ENCODE assay signal across 23 cellular contexts in genomic region chr13:110758195-110758594, GRCh38. TPM values are rescaled to one million over a fixed set of nuclear protein-coding genes. Genes with fewer than 3 reads are reported as not detected.
DNase-seq lines count a peak whose midpoint lies in the region; ATAC-seq and TF ChIP-seq lines count a peak whose summit lies in the region.
"Had no signal": no experiment of that assay in that cellular context is flagged by ENCODE, and none has a peak within 500 bp of the region (broad histone marks: within the 10 kb centered on the region; RNA-seq: fewer than 3 reads in every experiment).

No MANE protein-coding gene starts in this region.

- H3K27ac Mint-ChIP-seq in activated T-helper 1 cell treated with anti-CD3 and anti-CD28 coated beads, Interleukin-12 subunit alpha, Interleukin-12 subunit beta, Interleukin-2, Interleukin-4 antibody, amounts not matched to agents 30 ng/mL and 10 ng/mL and 1 ng/mL, durations not matched to agents 14 hours and 24 hours and 36 hours, result no peak overlapping the region
- no peak overlapping the region for H3K27ac Mint-ChIP-seq in CD4-positive, alpha-beta T cell
- H3K27ac Mint-ChIP-seq in mesothelial cell of epicardium, result no peak overlapping the region
- H3K27ac Mint-ChIP-seq: dendritic cell treated with granulocyte-macrophage colony-stimulating factor and Interleukin-4, amounts not matched to agents 40 ng/mL and 50 ng/mL, for 4 days; stimulated activated memory B cell treated with anti-CD40 and anti-IgM and Interleukin-4, amounts not matched to agents 10 μg/mL and 1 μg/mL and 100 μg/mL, for 72 hours had no signal

- no peak overlapping the region for H3K27ac ChIP-seq in PC-3 (ENCODE audit: low read length)
- H3K27ac ChIP-seq in CD4-positive, alpha-beta T cell (ENCODE audit: low read depth, low read length), result no peak overlapping the region
- H3K27ac ChIP-seq: right lobe of liver, thoracic aorta, WERI-Rb-1 had no signal

- BruUV-seq in PC-3 (replicated peaks; lab: Mats Ljungman, UMichigan), result no TSS peak

- H3K27me3 Mint-ChIP-seq in activated T-helper 1 cell treated with anti-CD3 and anti-CD28 coated beads, Interleukin-12 subunit alpha, Interleukin-12 subunit beta, Interleukin-2, Interleukin-4 antibody, amounts not matched to agents 30 ng/mL and 10 ng/mL and 1 ng/mL, durations not matched to agents 14 hours and 24 hours and 36 hours (ENCODE audit: insufficient read depth), result peaks cover 9% of the 10 kb centered on the region
- peaks cover 19% of the 10 kb centered on the region for H3K27me3 Mint-ChIP-seq in CD4-positive, alpha-beta T cell
- H3K27me3 Mint-ChIP-seq in mesothelial cell of epicardium (ENCODE audit: low read depth), result peaks cover 6% of the 10 kb centered on the region

- intact Hi-C loops in PC-3 (cut with micrococcal nuclease), result no loop called here
- intact Hi-C loops in activated T-helper 1 cell treated with anti-CD3 and anti-CD28 coated beads, Interleukin-12 subunit alpha, Interleukin-12 subunit beta, Interleukin-2, Interleukin-4 antibody, amounts not matched to agents 30 ng/mL and 10 ng/mL and 1 ng/mL, durations not matched to agents 14 hours and 24 hours and 36 hours (cut with micrococcal nuclease), result no loop called here
- intact Hi-C loops in CD4-positive, alpha-beta T cell (cut with DNase I, micrococcal nuclease), result no loop called here

- H4K20me1 ChIP-seq in PC-3 (ENCODE audit: low read length), result no peaks in the 10 kb centered on the region

- H3K4me2 ChIP-seq in PC-3 (ENCODE audit: low read length), result no peak overlapping the region

- no peak; the same call in 1 of the 2 replicates for ATAC-seq in PC-3
- no peak for ATAC-seq in CD4-positive, alpha-beta T cell (ENCODE audit: poor library complexity)
- ATAC-seq: left ventricle myocardium superior; stimulated activated memory B cell treated with anti-CD40 and anti-IgM and Interleukin-4, amounts not matched to agents 10 μg/mL and 1 μg/mL and 100 μg/mL, for 72 hours had no signal

- no peaks in the 10 kb centered on the region for H3K27me3 ChIP-seq in PC-3 (ENCODE audit: low read length)
- H3K27me3 ChIP-seq in CD4-positive, alpha-beta T cell (ENCODE audit: control insufficient read depth, insufficient read depth, low read length), result no peaks in the 10 kb centered on the region
- H3K27me3 ChIP-seq: right lobe of liver had no signal

- no peak overlapping the region for H3K4me3 Mint-ChIP-seq in activated T-helper 1 cell treated with anti-CD3 and anti-CD28 coated beads, Interleukin-12 subunit alpha, Interleukin-12 subunit beta, Interleukin-2, Interleukin-4 antibody, amounts not matched to agents 30 ng/mL and 10 ng/mL and 1 ng/mL, durations not matched to agents 14 hours and 24 hours and 36 hours
- H3K4me3 Mint-ChIP-seq in CD4-positive, alpha-beta T cell, result no peak overlapping the region
- no peak overlapping the region for H3K4me3 Mint-ChIP-seq in mesothelial cell of epicardium
- H3K4me3 Mint-ChIP-seq: dendritic cell treated with granulocyte-macrophage colony-stimulating factor and Interleukin-4, amounts not matched to agents 40 ng/mL and 50 ng/mL, for 4 days; stimulated activated memory B cell treated with anti-CD40 and anti-IgM and Interleukin-4, amounts not matched to agents 10 μg/mL and 1 μg/mL and 100 μg/mL, for 72 hours had no signal

- no peak overlapping the region for H2AFZ ChIP-seq in PC-3 (ENCODE audit: low read length)

- POLR2A ChIA-PET in PC-3 (lab: Charles Lee; ENCODE audit: unreplicated experiment), result no interaction called here
- POLR2A ChIA-PET in CD4-positive, alpha-beta T cell (lab: Charles Lee), result no interaction called here

- no peaks in the 10 kb centered on the region for H3K9me3 ChIP-seq in PC-3 (ENCODE audit: low read length)
- H3K9me3 ChIP-seq in CD4-positive, alpha-beta T cell (ENCODE audit: control insufficient read depth, low read length), result no peaks in the 10 kb centered on the region
- H3K9me3 ChIP-seq: right lobe of liver, thoracic aorta had no signal

- peak; percentile 7 for DNase-seq in Daoy (ENCODE audit: low read depth)
- peak; percentile 23 for DNase-seq in PC-3
- DNase-seq in choroid plexus epithelial cell (ENCODE audit: low read depth), result peak; percentile 55
- peak; percentile 6 to 39 for DNase-seq in lung microvascular endothelial cell (ENCODE audit: low read depth in 2 of 2)
- DNase-seq in activated T-helper 1 cell treated with anti-CD3 and anti-CD28 coated beads, Interleukin-12 subunit alpha, Interleukin-12 subunit beta, Interleukin-2, Interleukin-4 antibody, amounts not matched to agents 30 ng/mL and 10 ng/mL and 1 ng/mL, durations not matched to agents 14 hours and 24 hours and 36 hours (ENCODE audit: low spot score), result no peak
- DNase-seq in CD4-positive, alpha-beta T cell, result no peak
- DNase-seq in mesothelial cell of epicardium (ENCODE audit: low spot score in 2 of 2, unreplicated experiment in 2 of 2), result no peak
- no peak for DNase-seq in kidney glomerular epithelial cell (lab: John Stamatoyannopoulos, UW)
- DNase-seq: activated CD4-positive, alpha-beta T cell treated with anti-CD3 and anti-CD28 coated beads, Interleukin-2, amount 50 U/mL, for 4 hours; activated naive CD4-positive, alpha-beta T cell treated with Interleukin-2 at 50 U/mL for 16 hours; AML-193; aorta; Caco-2; glutamatergic neuron; GOT3; left ventricle myocardium superior; NCI-H82; right lobe of liver; T-helper 2 cell; WERI-Rb-1 had no signal

- no peak overlapping the region for H3K4me3 ChIP-seq in PC-3 (ENCODE audit: low read length)
- no peak overlapping the region for H3K4me3 ChIP-seq in choroid plexus epithelial cell (ENCODE audit: low read depth, low read length)
- H3K4me3 ChIP-seq: right lobe of liver, thoracic aorta had no signal

- no peaks in the 10 kb centered on the region for H3K36me3 Mint-ChIP-seq in activated T-helper 1 cell treated with anti-CD3 and anti-CD28 coated beads, Interleukin-12 subunit alpha, Interleukin-12 subunit beta, Interleukin-2, Interleukin-4 antibody, amounts not matched to agents 30 ng/mL and 10 ng/mL and 1 ng/mL, durations not matched to agents 14 hours and 24 hours and 36 hours (ENCODE audit: low read depth)
- no peaks in the 10 kb centered on the region for H3K36me3 Mint-ChIP-seq in CD4-positive, alpha-beta T cell (ENCODE audit: low read depth)
- peaks cover 4% of the 10 kb centered on the region for H3K36me3 Mint-ChIP-seq in mesothelial cell of epicardium
- H3K36me3 Mint-ChIP-seq: stimulated activated memory B cell treated with anti-CD40 and anti-IgM and Interleukin-4, amounts not matched to agents 10 μg/mL and 1 μg/mL and 100 μg/mL, for 72 hours had no signal

- no peaks in the 10 kb centered on the region for H3F3A ChIP-seq in PC-3 (ENCODE audit: low read length, unreplicated experiment)

- no peaks in the 10 kb centered on the region for H3K79me2 ChIP-seq in PC-3 (ENCODE audit: low read length)

- H3K9me3 Mint-ChIP-seq in activated T-helper 1 cell treated with anti-CD3 and anti-CD28 coated beads, Interleukin-12 subunit alpha, Interleukin-12 subunit beta, Interleukin-2, Interleukin-4 antibody, amounts not matched to agents 30 ng/mL and 10 ng/mL and 1 ng/mL, durations not matched to agents 14 hours and 24 hours and 36 hours, result no peaks in the 10 kb centered on the region
- no peaks in the 10 kb centered on the region for H3K9me3 Mint-ChIP-seq in CD4-positive, alpha-beta T cell
- H3K9me3 Mint-ChIP-seq in mesothelial cell of epicardium, result peaks cover 2% of the 10 kb centered on the region
- H3K9me3 Mint-ChIP-seq: stimulated activated memory B cell treated with anti-CD40 and anti-IgM and Interleukin-4, amounts not matched to agents 10 μg/mL and 1 μg/mL and 100 μg/mL, for 72 hours had no signal

- H3K9ac ChIP-seq in PC-3 (ENCODE audit: low read length), result no peak overlapping the region

- CTCF ChIA-PET in PC-3 (lab: Charles Lee), result no interaction called here
- CTCF ChIA-PET in CD4-positive, alpha-beta T cell (lab: Charles Lee), result no interaction called here

- peaks cover 3% of the 10 kb centered on the region; the same call in 1 of the 2 replicates for H3K4me1 ChIP-seq in PC-3 (ENCODE audit: insufficient read depth, low read length)
- H3K4me1 ChIP-seq: right lobe of liver had no signal

- TF ChIP-seq CTCF in PC-3 (conservative IDR thresholded peaks at IDR 0.05; ENCODE audit: low read depth, low read length), result no peak
- TF ChIP-seq CTCF in choroid plexus epithelial cell (conservative IDR thresholded peaks at IDR 0.05; ENCODE audit: low read depth, low read length), result no peak
- TF ChIP-seq CTCF in CD4-positive, alpha-beta T cell (IDR thresholded peaks at IDR 0.05), result no peak
- TF ChIP-seq CTCF in mesothelial cell of epicardium (IDR thresholded peaks at IDR 0.05; ENCODE audit: unreplicated experiment), result no peak

- H3K36me3 ChIP-seq in PC-3 (ENCODE audit: low read depth, low read length), result no peaks in the 10 kb centered on the region
- H3K36me3 ChIP-seq: right lobe of liver, thoracic aorta, WERI-Rb-1 had no signal

- H3K4me1 Mint-ChIP-seq in activated T-helper 1 cell treated with anti-CD3 and anti-CD28 coated beads, Interleukin-12 subunit alpha, Interleukin-12 subunit beta, Interleukin-2, Interleukin-4 antibody, amounts not matched to agents 30 ng/mL and 10 ng/mL and 1 ng/mL, durations not matched to agents 14 hours and 24 hours and 36 hours (ENCODE audit: low read depth), result no peaks in the 10 kb centered on the region
- no peaks in the 10 kb centered on the region for H3K4me1 Mint-ChIP-seq in CD4-positive, alpha-beta T cell (ENCODE audit: low read depth)
- H3K4me1 Mint-ChIP-seq in mesothelial cell of epicardium, result peaks cover 7% of the 10 kb centered on the region
- H3K4me1 Mint-ChIP-seq: stimulated activated memory B cell treated with anti-CD40 and anti-IgM and Interleukin-4, amounts not matched to agents 10 μg/mL and 1 μg/mL and 100 μg/mL, for 72 hours had no signal

- H3K9me2 ChIP-seq in PC-3 (replicated peaks; ENCODE audit: low read length), result no peaks in the 10 kb centered on the region

RNA-seq across cellular contexts. Expression of gene ING1, which starts 44.7 kb away (rescaled TPM):
- 1.9 and 5.7 TPM in 2 replicates for total RNA-seq in Daoy (2014; rRNA removed; shearing (Covaris generic))
- total RNA-seq in PC-3 (2014; rRNA removed) (17.9 and 20.8 TPM in 2 replicates), lung microvascular endothelial cell (8.5 and 13.5 TPM in 2 replicates), mesothelial cell of epicardium (19.1 to 21.0 TPM (median 19.2 TPM) in 3 replicates)
- total RNA-seq in activated T-helper 1 cell treated with anti-CD3 and anti-CD28 coated beads, Interleukin-12 subunit alpha, Interleukin-12 subunit beta, Interleukin-2, Interleukin-4 antibody, amounts not matched to agents 30 ng/mL and 10 ng/mL and 1 ng/mL, durations not matched to agents 14 hours and 24 hours and 36 hours, result 15.9 and 16.4 TPM in 2 replicates
- total RNA-seq in CD4-positive, alpha-beta T cell, result 10 to 100 TPM; 14.6 to 16.2 TPM

RNA-seq across cellular contexts. Expression of gene CARS2, which starts 52.3 kb away (rescaled TPM):
- 29.1 and 41.5 TPM in 2 replicates for total RNA-seq in Daoy (2014; rRNA removed; shearing (Covaris generic))
- total RNA-seq in PC-3 (2014; rRNA removed), result 70.9 and 72.9 TPM in 2 replicates
- total RNA-seq in lung microvascular endothelial cell, result 34.0 and 51.6 TPM in 2 replicates
- total RNA-seq in activated T-helper 1 cell treated with anti-CD3 and anti-CD28 coated beads, Interleukin-12 subunit alpha, Interleukin-12 subunit beta, Interleukin-2, Interleukin-4 antibody, amounts not matched to agents 30 ng/mL and 10 ng/mL and 1 ng/mL, durations not matched to agents 14 hours and 24 hours and 36 hours, result 106 and 110 TPM in 2 replicates
- 10 to 100 TPM; 50.2 to 56.5 TPM for total RNA-seq in CD4-positive, alpha-beta T cell
- total RNA-seq in mesothelial cell of epicardium, result 84.4 to 89.1 TPM (median 87.6 TPM) in 3 replicates

Comparison
In these comparisons a context has a peak if more than half of its experiments do, and no peak if none do; other contexts are left out.
1. DNase-seq: peak in Daoy (single experiment), PC-3 (single experiment), choroid plexus epithelial cell (single experiment) and lung microvascular endothelial cell (2 of 2); none in activated T-helper 1 cell treated with anti-CD3 and anti-CD28 coated beads, Interleukin-12 subunit alpha, Interleukin-12 subunit beta, Interleukin-2, Interleukin-4 antibody, amounts not matched to agents 30 ng/mL and 10 ng/mL and 1 ng/mL, durations not matched to agents 14 hours and 24 hours and 36 hours (single experiment), CD4-positive, alpha-beta T cell (0 of 10), mesothelial cell of epicardium (0 of 2) and kidney glomerular epithelial cell (single experiment).